In the genomic region with DNA sequence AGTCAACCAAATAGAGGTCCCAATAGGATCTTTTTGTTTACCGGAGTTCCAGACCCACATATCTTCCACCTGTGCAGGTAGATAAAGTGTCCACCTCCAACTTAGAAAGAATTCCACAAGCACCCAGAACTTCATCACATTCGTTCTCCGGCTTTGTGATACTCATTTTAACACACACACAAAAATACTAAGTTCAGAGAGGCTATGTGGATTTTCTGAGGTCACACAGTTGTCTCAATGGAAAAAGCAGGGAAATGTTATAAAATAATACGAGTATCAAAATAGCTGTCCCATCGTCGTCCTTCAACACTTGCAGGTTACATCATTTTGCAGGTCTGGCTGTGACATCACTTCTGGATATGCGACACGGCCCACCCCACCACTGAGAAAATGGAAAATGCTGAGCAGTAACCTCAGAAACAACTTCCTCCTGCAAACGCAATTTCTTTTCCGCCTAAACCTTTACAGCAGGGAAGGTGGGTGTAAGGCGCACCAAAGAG, we compare ENCODE assay signal across 8 cellular contexts.
DNase-seq lines count a peak whose midpoint lies in the region; ATAC-seq lines count a peak whose summit lies in the region.

No MANE protein-coding gene starts in this region.

- H3K27ac Mint-ChIP-seq in immature natural killer cell, result peak overlapping the region in 2 of 6 donors; percentile 12 to 73

- no peaks in the 10 kb centered on the region for H3K36me3 ChIP-seq in subcutaneous abdominal adipose tissue (ENCODE audit: control insufficient read depth in 5 of 5, insufficient read depth in 5 of 5, low read length in 5 of 5)

- no peaks in the 10 kb centered on the region for H3K27me3 ChIP-seq in subcutaneous abdominal adipose tissue (ENCODE audit: control insufficient read depth in 5 of 5, insufficient read depth in 4 of 5, low read length in 5 of 5)

- peak overlapping the region; percentile 67 to 79 (median 71) for H3K4me3 ChIP-seq in subcutaneous abdominal adipose tissue (ENCODE audit: low read depth in 1 of 5, low read length in 5 of 5)

- H3K9me3 ChIP-seq in subcutaneous abdominal adipose tissue (ENCODE audit: control insufficient read depth in 5 of 5, low read length in 5 of 5), result no peaks in the 10 kb centered on the region

- peaks cover 20 to 41% of the 10 kb centered on the region in 2 donors for H3K4me1 Mint-ChIP-seq in immature natural killer cell

- peaks cover 0 to 2% (median 0%) of the 10 kb centered on the region in 6 donors for H3K9me3 Mint-ChIP-seq in immature natural killer cell

- DNase-seq in immature natural killer cell (peak in 2 of 3 donors; percentile 15 to 19), NCI-H187 treated with DMSO at 0.1 percent for 48 hours (lab: John Stamatoyannopoulos, UW) (no peak)
- DNase-seq in stimulated activated CD4-positive, alpha-beta T cell treated with anti-CD3 and anti-CD28 coated beads, Interleukin-2, amount 100 ng/mL, for 48 hours, result no peak

- peak overlapping the region; percentile 69 to 90 (median 84) for H3K9ac ChIP-seq in subcutaneous abdominal adipose tissue (ENCODE audit: low read length in 5 of 5)

- no peaks in the 10 kb centered on the region for H3K36me3 Mint-ChIP-seq in immature natural killer cell

- WGBS in adipose tissue, 3 donors, result 28 to 29% (median 29%) methylated on average over 11 of the region's 11 CpGs

- peak overlapping the region; percentile 77 to 84 (median 81) for H3K4me3 Mint-ChIP-seq in immature natural killer cell

- H3K27ac ChIP-seq in adipose tissue (ENCODE audit: low read depth, low read length) (peak overlapping the region; percentile 67), subcutaneous abdominal adipose tissue (ENCODE audit: low read depth, low read length) (peak overlapping the region; percentile 98)

- ATAC-seq in GM18502 (IDR thresholded peaks at IDR 0.05; ENCODE audit: poor library complexity, unreplicated experiment) (peak; percentile 4), HG03159 (IDR thresholded peaks at IDR 0.05; ENCODE audit: unreplicated experiment) (peak; percentile 11), HG03565 (IDR thresholded peaks at IDR 0.05; ENCODE audit: unreplicated experiment) (no peak)

- H3K4me1 ChIP-seq in subcutaneous abdominal adipose tissue (ENCODE audit: control insufficient read depth in 5 of 5, insufficient read depth in 5 of 5, low read length in 5 of 5), result peaks cover 8 to 46% (median 44%) of the 10 kb centered on the region in 5 donors

- peaks cover 4 to 33% (median 7%) of the 10 kb centered on the region in 3 donors for H3K27me3 Mint-ChIP-seq in immature natural killer cell (ENCODE audit: low read depth in 3 of 3)

Comparison
In these comparisons a context has a peak if more than half of its experiments do, and no peak if none do; other contexts are left out.
1. DNase-seq: peak in immature natural killer cell (2 of 3); none in NCI-H187 treated with DMSO at 0.1 percent for 48 hours (single experiment) and stimulated activated CD4-positive, alpha-beta T cell treated with anti-CD3 and anti-CD28 coated beads, Interleukin-2, amount 100 ng/mL, for 48 hours (0 of 2).